Comparison of ENCODE assay signal across 8 cellular contexts in genomic region chr10:52194188-52194587, GRCh38.
"Had no signal": no experiment of that assay in that cellular context is flagged by ENCODE, and none has a peak within 500 bp of the region (broad histone marks: within the 10 kb centered on the region; RNA-seq: fewer than 3 reads in every experiment).

No MANE protein-coding gene starts in this region.

- H3K4me1 Mint-ChIP-seq: IgD-negative memory B cell had no signal

- H3K9me3 ChIP-seq: HAP-1 had no signal

- H3K4me3 Mint-ChIP-seq: HFFc6, IgD-negative memory B cell had no signal

- DNase-seq: GM23248, GOT3, H7, HFFc6 had no signal

- ATAC-seq: HCT116, HepG2 had no signal

- H3K36me3 Mint-ChIP-seq: IgD-negative memory B cell had no signal

- FAIRE-seq: HepG2 had no signal

- H3K27ac Mint-ChIP-seq: HFFc6, IgD-negative memory B cell had no signal
